31 cellular contexts compared by ENCODE assay signal in genomic region chr7:44176486-44176885, GRCh38. TPM values are rescaled to one million over a fixed set of nuclear protein-coding genes. Genes with fewer than 3 reads are reported as not detected.
"Had no signal": no experiment of that assay in that cellular context is flagged by ENCODE, and none has a peak within 500 bp of the region (broad histone marks: within the 10 kb centered on the region; RNA-seq: fewer than 3 reads in every experiment).

No MANE protein-coding gene starts in this region.

- DNase-seq: activated B cell treated with CpG ODN at 0.5 μM for 24 hours; activated CD4-positive, alpha-beta T cell treated with anti-CD3 and anti-CD28 coated beads for 1 hour; activated CD4-positive, alpha-beta T cell treated with anti-CD3 and anti-CD28 coated beads, Interleukin-2, amount 10 ng/mL, durations not matched to agents 24 days and 14 days; activated CD4-positive, alpha-beta T cell treated with anti-CD3 and anti-CD28 coated beads, Interleukin-2, amount 50 U/mL, for 48 hours; activated gamma-delta T cell treated with Interleukin-2 at 50 U/mL for 16 hours; activated naive CD4-positive, alpha-beta T cell treated with anti-CD3 and anti-CD28 coated beads, Interleukin-2, amount 10 ng/mL, durations not matched to agents 7 days and 5 days; activated naive CD8-positive, alpha-beta T cell treated with anti-CD3 and anti-CD28 coated beads, Interleukin-2, amount 10 ng/mL, durations not matched to agents 7 days and 5 days; activated T-cell treated with anti-CD3 and anti-CD28 coated beads, Interleukin-2, amount 50 U/mL, for 72 hours; anterior cingulate cortex; central memory CD4-positive, alpha-beta T cell; NCI-H1048; NCI-H146; NCI-H187 treated with DMSO at 0.1 percent for 48 hours; NCI-H2081 treated with DMSO at 0.1 percent for 48 hours; NCI-H226; NCI-H526; NCI-H82; SIG-M5; T-cell; T-helper 2 cell; T1000 had no signal

- H3K27ac Mint-ChIP-seq: activated B cell treated with CpG ODN at 0.5 μM for 24 hours; activated CD4-positive, alpha-beta T cell treated with anti-CD3 and anti-CD28 coated beads, Interleukin-2, amount 10 ng/mL, durations not matched to agents 24 days and 14 days; activated naive CD4-positive, alpha-beta T cell treated with anti-CD3 and anti-CD28 coated beads, Interleukin-2, amount 10 ng/mL, durations not matched to agents 7 days and 5 days; activated naive CD8-positive, alpha-beta T cell treated with anti-CD3 and anti-CD28 coated beads, Interleukin-2, amount 10 ng/mL, durations not matched to agents 7 days and 5 days; activated T-cell treated with anti-CD3 and anti-CD28 coated beads, Interleukin-2, amount 50 U/mL, for 72 hours; activated T-helper 2 cell treated with anti-CD3 and anti-CD28 coated beads, Interferon-gamma antibody, Interleukin-2, Interleukin-4, amounts not matched to agents 10 μg/mL and 5 μg/mL and 100 μg/mL, durations not matched to agents 14 hours and 24 hours and 36 hours; T-cell had no signal

- H3K36me3 Mint-ChIP-seq: activated naive CD4-positive, alpha-beta T cell treated with anti-CD3 and anti-CD28 coated beads, Interleukin-2, amount 10 ng/mL, durations not matched to agents 7 days and 5 days; activated naive CD8-positive, alpha-beta T cell treated with anti-CD3 and anti-CD28 coated beads, Interleukin-2, amount 10 ng/mL, durations not matched to agents 7 days and 5 days; T-cell had no signal

- H3K27me3 ChIP-seq: adrenal gland, breast epithelium had no signal

- H3K9me3 Mint-ChIP-seq: activated B cell treated with CpG ODN at 0.5 μM for 24 hours; activated CD4-positive, alpha-beta T cell treated with anti-CD3 and anti-CD28 coated beads, Interleukin-2, amount 10 ng/mL, durations not matched to agents 24 days and 14 days; activated naive CD4-positive, alpha-beta T cell treated with anti-CD3 and anti-CD28 coated beads, Interleukin-2, amount 10 ng/mL, durations not matched to agents 7 days and 5 days; activated T-cell treated with anti-CD3 and anti-CD28 coated beads, Interleukin-2, amount 50 U/mL, for 72 hours; activated T-helper 2 cell treated with anti-CD3 and anti-CD28 coated beads, Interferon-gamma antibody, Interleukin-2, Interleukin-4, amounts not matched to agents 10 μg/mL and 5 μg/mL and 100 μg/mL, durations not matched to agents 14 hours and 24 hours and 36 hours had no signal

- H3K27ac ChIP-seq: adrenal gland, breast epithelium had no signal

- H3K9me3 ChIP-seq: adrenal gland, breast epithelium had no signal

- H3K4me3 Mint-ChIP-seq: activated B cell treated with CpG ODN at 0.5 μM for 24 hours; activated CD4-positive, alpha-beta T cell treated with anti-CD3 and anti-CD28 coated beads, Interleukin-2, amount 10 ng/mL, durations not matched to agents 24 days and 14 days; activated naive CD4-positive, alpha-beta T cell treated with anti-CD3 and anti-CD28 coated beads, Interleukin-2, amount 10 ng/mL, durations not matched to agents 7 days and 5 days; activated naive CD8-positive, alpha-beta T cell treated with anti-CD3 and anti-CD28 coated beads, Interleukin-2, amount 10 ng/mL, durations not matched to agents 7 days and 5 days; activated T-cell treated with anti-CD3 and anti-CD28 coated beads, Interleukin-2, amount 50 U/mL, for 72 hours; T-cell had no signal

- H3K4me1 ChIP-seq: adrenal gland, breast epithelium had no signal

- H3K4me1 Mint-ChIP-seq: activated B cell treated with CpG ODN at 0.5 μM for 24 hours; activated CD4-positive, alpha-beta T cell treated with anti-CD3 and anti-CD28 coated beads, Interleukin-2, amount 10 ng/mL, durations not matched to agents 24 days and 14 days; activated naive CD4-positive, alpha-beta T cell treated with anti-CD3 and anti-CD28 coated beads, Interleukin-2, amount 10 ng/mL, durations not matched to agents 7 days and 5 days; activated naive CD8-positive, alpha-beta T cell treated with anti-CD3 and anti-CD28 coated beads, Interleukin-2, amount 10 ng/mL, durations not matched to agents 7 days and 5 days; T-cell had no signal

RNA-seq across cellular contexts. Expression of gene GCK, which starts 12.8 kb away (rescaled TPM):
- total RNA-seq: LHCN-M2, M059J, NCI-H460 had no signal

RNA-seq across cellular contexts. Expression of gene MYL7, which starts 35.4 kb away (rescaled TPM):
- total RNA-seq: activated B cell treated with CpG ODN at 0.5 μM for 24 hours; activated CD4-positive, alpha-beta T cell treated with anti-CD3 and anti-CD28 coated beads, Interleukin-2, amount 10 ng/mL, durations not matched to agents 24 days and 14 days; activated CD8-positive, alpha-beta memory T cell treated with anti-CD3 and anti-CD28 coated beads for 36 hours; activated naive CD8-positive, alpha-beta T cell treated with anti-CD3 and anti-CD28 coated beads, Interleukin-2, amount 10 ng/mL, durations not matched to agents 7 days and 5 days; activated T-cell treated with anti-CD3 and anti-CD28 coated beads, Interleukin-2, amount 50 U/mL, for 72 hours; activated T-helper 2 cell treated with anti-CD3 and anti-CD28 coated beads, Interferon-gamma antibody, Interleukin-2, Interleukin-4, amounts not matched to agents 10 μg/mL and 5 μg/mL and 100 μg/mL, durations not matched to agents 14 hours and 24 hours and 36 hours; adrenal gland; chondrocyte; LHCN-M2; M059J; NCI-H460; OCI-LY7; RPMI7951; T-cell had no signal
